Comparison of ENCODE assay signal across 8 cellular contexts in the genomic region with DNA sequence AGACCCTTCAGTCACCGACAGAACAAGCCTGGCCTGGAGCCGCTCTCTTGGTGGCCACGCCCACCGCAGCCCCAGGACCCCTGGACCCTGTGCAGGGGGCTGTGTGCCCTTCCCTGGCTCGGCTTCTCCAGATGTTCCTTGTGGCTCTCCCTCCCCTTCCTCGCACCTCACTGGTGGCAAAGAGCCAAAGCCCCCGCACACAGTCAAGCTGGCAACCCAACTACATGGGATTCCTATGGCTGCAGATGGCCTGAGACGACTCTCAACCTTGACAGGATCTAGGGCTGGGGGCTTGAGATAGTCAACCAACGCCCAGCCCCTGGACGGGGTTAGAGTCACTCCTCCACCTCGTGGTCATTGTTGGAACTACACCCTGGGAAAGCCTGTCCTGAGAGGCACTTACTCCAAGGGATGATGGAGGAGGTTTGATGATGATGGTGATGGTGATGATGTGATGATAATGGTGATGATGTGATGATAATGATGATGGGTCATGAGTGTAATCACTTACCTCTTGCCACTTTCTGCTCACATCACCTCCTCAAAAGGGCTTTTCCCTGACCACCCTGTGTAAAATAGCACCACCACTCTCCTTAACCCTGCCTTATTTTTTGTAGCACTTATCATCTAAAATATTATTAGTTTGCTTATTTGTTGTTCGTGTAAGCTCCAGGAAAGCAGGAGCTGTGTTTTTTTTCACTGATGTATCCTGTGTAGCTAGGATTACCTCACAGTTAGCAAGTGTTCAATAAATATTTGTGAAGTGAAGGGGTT.
DNase-seq lines count a peak whose midpoint lies in the region; ATAC-seq and TF ChIP-seq lines count a peak whose summit lies in the region.

No MANE protein-coding gene starts in this region.

- no peaks in the 10 kb centered on the region for H3K36me3 Mint-ChIP-seq in glutamatergic neuron (ENCODE audit: unreplicated experiment)

- H3K4me1 Mint-ChIP-seq in glutamatergic neuron (ENCODE audit: low read depth, unreplicated experiment), result peaks cover 2% of the 10 kb centered on the region

- TF ChIP-seq CTCF in Panc1 (IDR thresholded peaks at IDR 0.05), result peak; percentile 85
- TF ChIP-seq CTCF in glutamatergic neuron (IDR thresholded peaks at IDR 0.05; ENCODE audit: partially characterized antibody, unreplicated experiment), result peak; percentile 99
- TF ChIP-seq CTCF in prostate gland (IDR thresholded peaks at IDR 0.05), result peak; percentile 83 to 92 (median 87)

- no peak overlapping the region for H3K4me3 Mint-ChIP-seq in glutamatergic neuron (ENCODE audit: unreplicated experiment)

- peaks cover 1% of the 10 kb centered on the region for H3K27me3 Mint-ChIP-seq in glutamatergic neuron (ENCODE audit: unreplicated experiment)

- peaks cover 14% of the 10 kb centered on the region for H3K27me3 ChIP-seq in Panc1 (ENCODE audit: control insufficient read depth, insufficient read depth, low read length)
- peaks cover 4% of the 10 kb centered on the region for H3K27me3 ChIP-seq in prostate gland (replicated peaks; ENCODE audit: insufficient read depth)

- no peak overlapping the region for H3K27ac ChIP-seq in Panc1 (ENCODE audit: low read length)
- no peak overlapping the region for H3K27ac ChIP-seq in prostate gland

- POLR2A ChIA-PET in Panc1 (lab: Charles Lee), result no interaction called here

- H3K9me3 Mint-ChIP-seq in glutamatergic neuron (ENCODE audit: unreplicated experiment), result peaks cover 3% of the 10 kb centered on the region

- intact Hi-C loops in Panc1 (cut with micrococcal nuclease; ENCODE audit: unreplicated experiment) (loop anchor here (5.0 to 10.0 kb wide), 2 partner anchors 326 to 934 kb away; no protein-coding TSS in a partner anchor), prostate gland (cut with DNase I) (loop anchor here (10.0 kb wide), 1 partner anchor 324 kb away; no protein-coding TSS in a partner anchor)

- TF ChIP-seq POLR2A in prostate gland (IDR thresholded peaks at IDR 0.05), result no peak

- H3K4me3 ChIP-seq in Panc1 (ENCODE audit: low read depth in 2 of 2, low read length in 2 of 2) (no peak overlapping the region), prostate gland (no peak overlapping the region)

- H3K36me3 ChIP-seq in Panc1 (ENCODE audit: control insufficient read depth, insufficient read depth, low read length) (no peaks in the 10 kb centered on the region), prostate gland (no peaks in the 10 kb centered on the region)

- in situ Hi-C loops in Panc1 (cut with HindIII; ENCODE audit: low pct_unique_long_range_greater_than_20kb, low sequenced_read_pairs), result no loop called here

- BruUV-seq in Panc1 (replicated peaks; lab: Mats Ljungman, UMichigan), result no TSS peak

- H3K4me1 ChIP-seq in Panc1 (ENCODE audit: control insufficient read depth, insufficient read depth, low read length) (no peaks in the 10 kb centered on the region), prostate gland (replicated peaks) (no peaks in the 10 kb centered on the region)

- ATAC-seq in HG02852 (IDR thresholded peaks at IDR 0.05; ENCODE audit: unreplicated experiment) (peak; percentile 41), Panc1 (peak; percentile 71; the same call in 1 of the 2 replicates), GM21529 (IDR thresholded peaks at IDR 0.05; ENCODE audit: unreplicated experiment) (no peak), GM21786 (IDR thresholded peaks at IDR 0.05; ENCODE audit: unreplicated experiment) (no peak)

- H3K9me3 ChIP-seq in Panc1 (ENCODE audit: control insufficient read depth, insufficient read depth, low read depth, low read length) (no peaks in the 10 kb centered on the region), prostate gland (no peaks in the 10 kb centered on the region)

- no peak overlapping the region for H3K27ac Mint-ChIP-seq in glutamatergic neuron (ENCODE audit: unreplicated experiment)

- peak; percentile 57 for DNase-seq in COLO668 (lab: John Stamatoyannopoulos, UW; ENCODE audit: unreplicated experiment)
- DNase-seq in Panc1 (ENCODE audit: low read depth, low spot score), result peak; percentile 41
- peak; percentile 27 for DNase-seq in activated naive CD4-positive, alpha-beta T cell treated with Interleukin-2 at 50 U/mL for 16 hours
- peak; percentile 91 for DNase-seq in glutamatergic neuron
- DNase-seq in prostate gland (ENCODE audit: low spot score), result peak; percentile 21

- WGBS in prostate gland, result 8% methylated on average over 12 of the region's 12 CpGs

- CTCF ChIA-PET in Panc1 (lab: Charles Lee), result no interaction called here

Comparison
In these comparisons a context has a peak if more than half of its experiments do, and no peak if none do; other contexts are left out.
1. DNase-seq: peak in every context shown above with its lines; median percentile 91 in glutamatergic neuron; 57 in COLO668; 41 in Panc1; 27 in activated naive CD4-positive, alpha-beta T cell treated with Interleukin-2 at 50 U/mL for 16 hours; 21 in prostate gland.
2. ATAC-seq: peak in HG02852 (single experiment) and Panc1 (single experiment); none in GM21529 (single experiment) and GM21786 (single experiment).
3. Peak in every context shown above with its lines, with median percentiles within 50 percentile points of each other: CTCF ChIP-seq.